ENCODE assay signal across 8 cellular contexts in the genomic region with DNA sequence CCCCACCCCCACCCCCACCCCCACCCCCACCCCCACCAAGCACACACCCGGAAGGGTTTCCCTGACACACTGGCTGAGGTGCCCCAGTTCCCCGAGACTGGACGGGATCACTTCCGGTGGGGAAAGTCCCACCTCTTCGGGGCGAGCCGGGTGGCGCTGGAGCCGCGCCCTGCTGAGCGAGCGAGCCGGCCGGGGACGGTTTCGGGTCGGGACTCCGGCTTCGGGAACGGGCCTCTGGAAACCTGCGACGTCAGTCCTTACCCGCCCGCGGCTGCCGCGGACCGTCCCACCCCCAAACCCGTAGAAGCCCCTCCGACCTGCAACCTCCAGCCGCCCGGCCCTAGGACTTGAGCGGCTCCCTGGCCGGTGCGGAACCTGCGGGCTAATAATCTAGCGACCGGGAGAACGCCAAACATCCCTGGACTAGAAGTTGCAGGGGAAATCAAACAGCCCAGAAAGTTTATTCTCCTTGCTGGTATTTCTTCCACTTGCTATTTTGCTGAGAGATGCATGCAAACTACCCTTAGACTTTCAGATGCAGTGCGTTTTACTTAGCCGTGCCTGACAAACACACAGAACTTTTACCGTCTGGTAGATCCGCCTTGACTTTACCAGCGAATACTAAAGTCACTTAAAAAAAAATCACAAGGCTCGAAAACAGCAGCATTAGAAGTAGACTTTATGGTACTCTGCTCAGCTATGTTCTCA. TPM values are rescaled to one million over a fixed set of nuclear protein-coding genes. Genes with fewer than 3 reads are reported as not detected.
DNase-seq lines count a peak whose midpoint lies in the region; ATAC-seq, FAIRE-seq and TF ChIP-seq lines count a peak whose summit lies in the region.

No MANE protein-coding gene starts in this region.

- 14% methylated on average over 6 of the region's 45 CpGs for WGBS in SK-N-SH (ENCODE audit: low lambda C conversion rate)
- WGBS in pancreas, 2 donors = 0 to 26% methylated on average over 38 to 45 of the region's 45 CpGs

- CTCF ChIA-PET in SK-N-SH (lab: Yijun Ruan, JAX) = interaction anchor here (0.6 to 3.6 kb wide), 8 partner anchors 19 to 472 kb away, joined by 3 to 66 read pairs (median 3); partner anchors contain the start of gene FRMD7

- H3K4me1 Mint-ChIP-seq in HFFc6 (ENCODE audit: low read depth) = peaks cover 26% of the 10 kb centered on the region
- peaks cover 37% of the 10 kb centered on the region for H3K4me1 Mint-ChIP-seq in activated naive CD4-positive, alpha-beta T cell treated with anti-CD3 and anti-CD28 coated beads, Interleukin-2, amount 50 U/mL, for 24 hours

- H3K9me3 ChIP-seq in SK-N-SH (no peaks in the 10 kb centered on the region), pancreas (no peaks in the 10 kb centered on the region), tibial artery (no peaks in the 10 kb centered on the region)

- peak overlapping the region; percentile 81 for H3K9ac ChIP-seq in SK-N-SH

- no peaks in the 10 kb centered on the region for H3K9me2 ChIP-seq in SK-N-SH

- POLR2A ChIA-PET in SK-N-SH (lab: Yijun Ruan, JAX) = interaction anchor here (3.5 kb wide), 1 partner anchor 125 kb away, joined by 19 read pairs; no protein-coding TSS in a partner anchor

- peaks cover 41% of the 10 kb centered on the region for H3K79me2 ChIP-seq in SK-N-SH (ENCODE audit: insufficient read depth)

- H3K27ac ChIP-seq in SK-N-SH (ENCODE audit: low read depth in 2 of 2, low read length in 1 of 2) (peak overlapping the region; percentile 68 to 91), pancreas (peak overlapping the region; percentile 37 to 82 (median 75)), tibial artery (peak overlapping the region; percentile 96 to 99)

- FAIRE-seq in pancreas (lab: Jason Lieb, UNC) = no peak

- H3K4me1 ChIP-seq in SK-N-SH (ENCODE audit: control insufficient read depth in 1 of 2, insufficient read depth in 2 of 2, low read depth in 1 of 2, low read length in 1 of 2) (peaks cover 0 to 5% of the 10 kb centered on the region in 2 experiments; a peak in 2 of 4 replicates), pancreas (peaks cover 0 to 4% (median 0%) of the 10 kb centered on the region in 3 donors), tibial artery (peaks cover 0 to 24% (median 2%) of the 10 kb centered on the region in 4 donors)

- H3F3A ChIP-seq in SK-N-SH (replicated peaks; ENCODE audit: insufficient read depth) = peaks cover 10% of the 10 kb centered on the region

- peak overlapping the region; percentile 81 for H2AFZ ChIP-seq in SK-N-SH (ENCODE audit: low read depth)

- TF ChIP-seq RAD21 in SK-N-SH (IDR thresholded peaks at IDR 0.05; ENCODE audit: low read length) = no peak

- peak; percentile 83 for DNase-seq in GM06990 (ENCODE audit: extremely low read depth, insufficient read length)
- DNase-seq in HFFc6 = peak; percentile 82
- DNase-seq in NAMALWA (ENCODE audit: low spot score) = peak; percentile 85
- peak; percentile 93 for DNase-seq in SK-N-SH
- DNase-seq in Right ventricle myocardium superior = peak; percentile 85
- DNase-seq in pancreas = peak; percentile 82 to 91 (median 84)
- peak; percentile 76 to 90 for DNase-seq in tibial artery

- H3K4me3 ChIP-seq in GM06990 (replicated peaks; ENCODE audit: low read depth, low read length) = peak overlapping the region; percentile 65
- H3K4me3 ChIP-seq in SK-N-SH (ENCODE audit: low read depth in 2 of 2, low read length in 1 of 2) = peak overlapping the region; percentile 74 to 81
- H3K4me3 ChIP-seq in pancreas = peak overlapping the region; percentile 11 to 58 (median 38)
- H3K4me3 ChIP-seq in tibial artery = peak overlapping the region; percentile 84 to 92

- intact Hi-C loops in Right ventricle myocardium superior (cut with DNase I) (no loop called here), pancreas (cut with DNase I) (no loop called here), tibial artery (cut with DNase I; ENCODE audit: low total_unique reads) (loop anchor here (10.0 kb wide), 1 partner anchor 123 kb away; no protein-coding TSS in a partner anchor)

- H3K4me2 ChIP-seq in SK-N-SH = peak overlapping the region; percentile 75

- H4K20me1 ChIP-seq in SK-N-SH (ENCODE audit: insufficient read depth) = peaks cover 9% of the 10 kb centered on the region; the same call in 1 of the 2 replicates

- no peaks in the 10 kb centered on the region for H3K27me3 Mint-ChIP-seq in HFFc6 (ENCODE audit: insufficient read depth)
- no peaks in the 10 kb centered on the region for H3K27me3 Mint-ChIP-seq in activated naive CD4-positive, alpha-beta T cell treated with anti-CD3 and anti-CD28 coated beads, Interleukin-2, amount 50 U/mL, for 24 hours

- H3K36me3 Mint-ChIP-seq in HFFc6 (ENCODE audit: low read depth) = peaks cover 6% of the 10 kb centered on the region; the same call in 1 of the 2 replicates
- H3K36me3 Mint-ChIP-seq in activated naive CD4-positive, alpha-beta T cell treated with anti-CD3 and anti-CD28 coated beads, Interleukin-2, amount 50 U/mL, for 24 hours = peaks cover 7% of the 10 kb centered on the region

- H3K27me3 ChIP-seq in GM06990 (replicated peaks; ENCODE audit: control insufficient read depth, insufficient read depth, low read length) (no peaks in the 10 kb centered on the region), SK-N-SH (ENCODE audit: insufficient read depth) (no peaks in the 10 kb centered on the region), pancreas (no peaks in the 10 kb centered on the region), tibial artery (no peaks in the 10 kb centered on the region)

- no peak for TF ChIP-seq EP300 in SK-N-SH (IDR thresholded peaks at IDR 0.05; ENCODE audit: borderline replicate concordance in 1 of 2, low read depth in 1 of 2, low read length in 1 of 2)

- peak overlapping the region; percentile 92 for H3K4me3 Mint-ChIP-seq in HFFc6
- H3K4me3 Mint-ChIP-seq in activated naive CD4-positive, alpha-beta T cell treated with anti-CD3 and anti-CD28 coated beads, Interleukin-2, amount 50 U/mL, for 24 hours = peak overlapping the region; percentile 92

- peak overlapping the region; percentile 85 for H3K27ac Mint-ChIP-seq in HFFc6
- peak overlapping the region; percentile 94 for H3K27ac Mint-ChIP-seq in activated naive CD4-positive, alpha-beta T cell treated with anti-CD3 and anti-CD28 coated beads, Interleukin-2, amount 50 U/mL, for 24 hours

- TF ChIP-seq CTCF in GM06990 (IDR thresholded peaks at IDR 0.05; ENCODE audit: insufficient read depth, low read length, poor library complexity, severe bottlenecking) (no peak), HFFc6 (IDR thresholded peaks at IDR 0.05) (no peak), SK-N-SH (IDR thresholded peaks at IDR 0.05) (no peak), pancreas (IDR thresholded peaks at IDR 0.05) (no peak), tibial artery (IDR thresholded peaks at IDR 0.05) (no peak)

- no peaks in the 10 kb centered on the region for H3K9me3 Mint-ChIP-seq in HFFc6
- H3K9me3 Mint-ChIP-seq in activated naive CD4-positive, alpha-beta T cell treated with anti-CD3 and anti-CD28 coated beads, Interleukin-2, amount 50 U/mL, for 24 hours = no peaks in the 10 kb centered on the region

- ATAC-seq in Right ventricle myocardium superior (ENCODE audit: poor library complexity) (peak; percentile 93), pancreas (peak; percentile 87 to 93 (median 90))

- H3K36me3 ChIP-seq in GM06990 (ENCODE audit: control insufficient read depth, insufficient read depth, low read length) (no peaks in the 10 kb centered on the region), SK-N-SH (replicated peaks in 1 of 2; ENCODE audit: control insufficient read depth in 1 of 2, insufficient read depth in 2 of 2, low read length in 1 of 2) (peaks cover 14 to 15% of the 10 kb centered on the region in 2 experiments), pancreas (no peaks in the 10 kb centered on the region), tibial artery (no peaks in the 10 kb centered on the region)

TF ChIP-seq in SK-N-SH, 30 proteins besides CTCF, POLR2A, EP300 and RAD21 (continues in another document):
- TF ChIP-seq TCF12 (IDR thresholded peaks at IDR 0.05) = no peak
- no peak for TF ChIP-seq JUND (IDR thresholded peaks at IDR 0.05)
- no peak for TF ChIP-seq FOXJ3 (CRISPR knock-in tag; IDR thresholded peaks at IDR 0.05)
- TF ChIP-seq CHD2 (IDR thresholded peaks at IDR 0.05; ENCODE audit: low read length, partially characterized antibody) = peak; percentile 91
- TF ChIP-seq NRF1 (IDR thresholded peaks at IDR 0.05; ENCODE audit: low read depth, low read length) = no peak
- 0 out of 2 replicates have a peak, but pooled peaks have one; percentile 78 for TF ChIP-seq SIN3A (IDR thresholded peaks at IDR 0.05; ENCODE audit: borderline replicate concordance, low read depth, low read length)
- TF ChIP-seq GABPA (IDR thresholded peaks at IDR 0.05; ENCODE audit: low read depth) = peak; percentile 85
- peak; percentile 71; the same call in 1 of the 2 replicates for TF ChIP-seq POLR2AphosphoS5 (IDR thresholded peaks at IDR 0.05; ENCODE audit: low read depth, low read length)
- no peak for TF ChIP-seq SMC3 (IDR thresholded peaks at IDR 0.05; ENCODE audit: low read depth, low read length)
- peak; percentile 51 for TF ChIP-seq ELF1 (IDR thresholded peaks at IDR 0.05)
- peak; percentile 40; the same call in 1 of the 2 replicates for TF ChIP-seq YY1 (IDR thresholded peaks at IDR 0.05; ENCODE audit: low read depth)
- TF ChIP-seq MAX (IDR thresholded peaks at IDR 0.05; ENCODE audit: low read depth) = peak; percentile 54
- TF ChIP-seq RCOR1 (IDR thresholded peaks at IDR 0.05; ENCODE audit: low read length) = no peak
- TF ChIP-seq FOXM1 (IDR thresholded peaks at IDR 0.05; ENCODE audit: low read depth) = no peak
- no peak for TF ChIP-seq EZH2phosphoT487 (IDR thresholded peaks at IDR 0.05; ENCODE audit: borderline replicate concordance, low read depth)
- no peak for TF ChIP-seq FOSL2 (IDR thresholded peaks at IDR 0.05; ENCODE audit: borderline replicate concordance, low read depth)
- TF ChIP-seq TAF1 (IDR thresholded peaks at IDR 0.05; ENCODE audit: borderline replicate concordance, low read depth, low read length) = peak; percentile 43; the same call in 1 of the 2 replicates
- TF ChIP-seq MEF2A (IDR thresholded peaks at IDR 0.05; ENCODE audit: borderline replicate concordance, low read depth) = no peak

RNA-seq across cellular contexts. Expression of gene RAP2C, which starts 1.0 kb away (rescaled TPM):
- total RNA-seq in HFFc6 (2021; fragmentation: NEBNext Ultra II Directional; extraction: Animal tissue kit (Norgen Biotek cat#: 25700)) = 10 to 100 TPM; 25.1 to 34.0 (median 30.0) TPM
- polyA plus RNA-seq in SK-N-SH (2012; rRNA removed) (5.5 and 6.8 TPM in 2 replicates), pancreas (10 to 100 TPM in 1 of 2 donors, 1 to 10 TPM in 1; 7.7 to 10.6 TPM)
- polyA plus RNA-seq in SK-N-SH (2012; cell fraction: cytosol; rRNA removed) = 10.5 and 13.0 TPM in 2 replicates
- 3.8 and 4.8 TPM in 2 replicates for polyA plus RNA-seq in SK-N-SH (2012; cell fraction: nucleus; rRNA removed)
- total RNA-seq in Right ventricle myocardium superior (18.0 TPM), pancreas (10 to 100 TPM in 2 of 6 donors, 1 to 10 TPM in 4; 6.2 to 15.1 (median 8.3) TPM)

Comparison
In these comparisons a context has a peak if more than half of its experiments do, and no peak if none do; other contexts are left out.
1. Peak in every context shown above with its lines: DNase-seq, ATAC-seq, H3K4me3 ChIP-seq and H3K27ac ChIP-seq.
2. H3K4me3 ChIP-seq: peak in every context shown above with its lines; median percentile 88 in tibial artery; 78 in SK-N-SH; 65 in GM06990; 38 in pancreas.